ENCODE assay signal across 23 cellular contexts in the genomic region with DNA sequence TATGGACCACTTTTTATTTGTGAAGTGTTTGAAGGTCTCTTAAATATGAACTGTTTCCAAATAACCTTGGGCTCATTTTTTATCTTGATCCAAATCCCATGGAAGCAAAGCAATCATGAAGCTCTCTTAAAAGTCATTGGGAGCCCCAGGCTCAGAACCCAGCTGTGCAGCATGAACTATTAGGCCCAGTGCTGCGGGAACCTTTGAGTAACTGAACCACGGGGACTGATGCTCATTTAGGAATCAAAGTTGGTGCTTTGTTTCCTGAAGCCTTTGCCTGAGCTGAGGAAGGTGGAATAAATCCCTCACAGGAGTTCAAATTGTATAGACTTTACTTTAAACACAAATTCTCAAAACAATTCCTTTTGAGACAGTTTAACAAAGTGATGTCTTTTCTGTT.
"Had no signal": no experiment of that assay in that cellular context is flagged by ENCODE, and none has a peak within 500 bp of the region (broad histone marks: within the 10 kb centered on the region; RNA-seq: fewer than 3 reads in every experiment).

No MANE protein-coding gene starts in this region.

- H3K27ac ChIP-seq: coronary artery, heart right ventricle, left lung, pancreas, right lobe of liver, skin epidermis, uterus had no signal

- H3K9me3 Mint-ChIP-seq: stimulated activated effector memory CD8-positive, alpha-beta T cell treated with anti-CD3 and anti-CD28 coated beads, Interleukin-12 subunit alpha, Interleukin-12 subunit beta, amount 100 ng/mL, for 72 hours had no signal

- H3K4me1 Mint-ChIP-seq: stimulated activated effector memory CD8-positive, alpha-beta T cell treated with anti-CD3 and anti-CD28 coated beads, Interleukin-12 subunit alpha, Interleukin-12 subunit beta, amount 100 ng/mL, for 72 hours had no signal

- H3K4me1 ChIP-seq: left lung, right lobe of liver, uterus had no signal

- H3K4me3 ChIP-seq: coronary artery, heart right ventricle, left lung, lung, pancreas, right lobe of liver, skin epidermis, uterus had no signal

- H3K36me3 Mint-ChIP-seq: activated CD4-positive, alpha-beta memory T cell treated with anti-CD3 and anti-CD28 coated beads for 36 hours; activated naive CD8-positive, alpha-beta T cell treated with anti-CD3 and anti-CD28 coated beads for 36 hours; stimulated activated effector memory CD8-positive, alpha-beta T cell treated with anti-CD3 and anti-CD28 coated beads, Interleukin-12 subunit alpha, Interleukin-12 subunit beta, amount 100 ng/mL, for 72 hours had no signal

- H3K9me3 ChIP-seq: heart right ventricle, left lung, pancreas, right lobe of liver, uterus had no signal

- H3K4me3 Mint-ChIP-seq: activated CD4-positive, alpha-beta memory T cell treated with anti-CD3 and anti-CD28 coated beads for 36 hours; activated naive CD8-positive, alpha-beta T cell treated with anti-CD3 and anti-CD28 coated beads for 36 hours; naive thymus-derived CD8-positive, alpha-beta T cell; stimulated activated effector memory CD8-positive, alpha-beta T cell treated with anti-CD3 and anti-CD28 coated beads, Interleukin-12 subunit alpha, Interleukin-12 subunit beta, amount 100 ng/mL, for 72 hours; T-helper 17 cell had no signal

- DNase-seq: activated CD4-positive, alpha-beta memory T cell treated with anti-CD3 and anti-CD28 coated beads for 36 hours; activated CD4-positive, alpha-beta T cell treated with anti-CD3 and anti-CD28 coated beads for 48 hours; activated CD4-positive, CD25-positive, alpha-beta regulatory T cell; activated naive CD4-positive, alpha-beta T cell treated with Interleukin-2 at 50 U/mL for 16 hours; activated naive CD8-positive, alpha-beta T cell treated with anti-CD3 and anti-CD28 coated beads for 36 hours; activated T-cell treated with anti-CD3 and anti-CD28 coated beads, Interleukin-2, amount 50 U/mL, for 48 hours; amniotic stem cell; erythroblast; foreskin fibroblast; heart right ventricle; kidney glomerular epithelial cell; left lung; naive thymus-derived CD8-positive, alpha-beta T cell; pancreas; right lobe of liver; stimulated activated CD4-positive, alpha-beta T cell treated with anti-CD3 and anti-CD28 coated beads, Interleukin-1b, Interleukin-23, amount 100 ng/mL, for 48 hours; T-helper 17 cell; trophoblast cell; uterus had no signal

- H3K27me3 ChIP-seq: heart right ventricle, left lung, pancreas, right lobe of liver, uterus had no signal

- H3K36me3 ChIP-seq: heart right ventricle, left lung, pancreas, right lobe of liver, uterus had no signal

- ATAC-seq: heart right ventricle; left lung; naive thymus-derived CD8-positive, alpha-beta T cell; pancreas; right lobe of liver; stimulated activated effector memory CD8-positive, alpha-beta T cell treated with anti-CD3 and anti-CD28 coated beads, Interleukin-12 subunit alpha, Interleukin-12 subunit beta, amount 100 ng/mL, for 72 hours; T-helper 17 cell had no signal

- H3K27ac Mint-ChIP-seq: activated CD4-positive, alpha-beta memory T cell treated with anti-CD3 and anti-CD28 coated beads for 36 hours; activated naive CD8-positive, alpha-beta T cell treated with anti-CD3 and anti-CD28 coated beads for 36 hours; naive thymus-derived CD8-positive, alpha-beta T cell; stimulated activated effector memory CD8-positive, alpha-beta T cell treated with anti-CD3 and anti-CD28 coated beads, Interleukin-12 subunit alpha, Interleukin-12 subunit beta, amount 100 ng/mL, for 72 hours; T-helper 17 cell had no signal
